In the genomic region with DNA sequence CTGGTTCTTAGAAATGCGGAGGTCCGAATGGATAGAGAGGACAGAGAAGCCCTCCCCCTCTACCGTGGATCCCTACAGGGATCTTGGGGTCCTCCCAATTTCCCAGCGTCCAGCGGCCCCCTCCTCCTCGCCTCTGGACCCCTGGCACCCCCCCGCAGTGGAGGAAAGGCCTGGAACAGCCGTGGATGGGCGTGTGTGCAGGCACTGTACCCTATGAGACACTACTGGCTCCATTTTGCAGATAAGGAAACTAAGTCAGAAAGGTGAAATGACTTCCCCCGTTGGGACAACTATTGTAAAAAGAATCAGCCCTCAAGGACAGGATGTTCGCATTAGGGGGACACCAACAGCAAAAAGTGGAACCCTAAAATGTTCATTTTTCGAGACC, we compare ENCODE assay signal across 8 cellular contexts. TPM values are rescaled to one million over a fixed set of nuclear protein-coding genes. Genes with fewer than 3 reads are reported as not detected.
A peak's percentile ranks its signal among the peaks of the same experiment; 100 is the strongest.
DNase-seq lines count a peak whose midpoint lies in the region; ATAC-seq and TF ChIP-seq lines count a peak whose summit lies in the region.

No MANE protein-coding gene starts in this region.

- H3K79me2 ChIP-seq in GM23248 (ENCODE audit: insufficient read depth) = peaks cover 32% of the 10 kb centered on the region

- H3K36me3 ChIP-seq in GM23248 (ENCODE audit: low read depth) (no peaks in the 10 kb centered on the region), gastroesophageal sphincter (no peaks in the 10 kb centered on the region)

- H3K4me1 Mint-ChIP-seq in activated B cell treated with CpG ODN at 0.5 μM for 24 hours = peaks cover 53% of the 10 kb centered on the region

- H3K27me3 Mint-ChIP-seq in activated B cell treated with CpG ODN at 0.5 μM for 24 hours = no peaks in the 10 kb centered on the region

- 0 out of 2 replicates have a peak, but pooled peaks cover 12% of the 10 kb centered on the region for H4K20me1 ChIP-seq in GM23248 (ENCODE audit: insufficient read depth)

- H3K9me3 Mint-ChIP-seq in activated B cell treated with CpG ODN at 0.5 μM for 24 hours = no peaks in the 10 kb centered on the region

- peak overlapping the region; percentile 82 for H3K27ac Mint-ChIP-seq in activated B cell treated with CpG ODN at 0.5 μM for 24 hours

- H3K9me2 ChIP-seq in GM23248 (ENCODE audit: insufficient read depth) = no peaks in the 10 kb centered on the region

- TF ChIP-seq EP300 in gastroesophageal sphincter (IDR thresholded peaks at IDR 0.05) = no peak

- H3K27ac ChIP-seq in GM23248 (no peak overlapping the region), gastroesophageal sphincter (peak overlapping the region; percentile 92 to 97 (median 96))

- intact Hi-C loops in activated B cell treated with CpG ODN at 0.5 μM for 24 hours (cut with micrococcal nuclease) (loop anchor here (1.0 kb wide), 2 partner anchors 37 to 236 kb away; a partner anchor contains a TSS), posterior cingulate gyrus (cut with DNase I) (loop anchor here (10.0 kb wide), 1 partner anchor 870 kb away; no protein-coding TSS in a partner anchor)

- peaks cover 35% of the 10 kb centered on the region for H3F3A ChIP-seq in GM23248 (ENCODE audit: insufficient read depth)

- no peak for ATAC-seq in activated B cell treated with CpG ODN at 0.5 μM for 24 hours (ENCODE audit: low read depth)
- ATAC-seq in gastroesophageal sphincter = no peak
- no peak for ATAC-seq in GM21576 (IDR thresholded peaks at IDR 0.05; ENCODE audit: unreplicated experiment)
- ATAC-seq in GM21360 (IDR thresholded peaks at IDR 0.05; ENCODE audit: unreplicated experiment) = no peak

- no peak overlapping the region for H3K9ac ChIP-seq in GM23248

- H3K9me3 ChIP-seq in GM23248 (ENCODE audit: low read depth) (no peaks in the 10 kb centered on the region), gastroesophageal sphincter (no peaks in the 10 kb centered on the region)

- H3K4me2 ChIP-seq in GM23248 (ENCODE audit: unreplicated experiment) = peak overlapping the region; percentile 85

- no peaks in the 10 kb centered on the region for H3K27me3 ChIP-seq in GM23248 (replicated peaks; ENCODE audit: insufficient read depth)
- H3K27me3 ChIP-seq in gastroesophageal sphincter = no peaks in the 10 kb centered on the region

- no peak for DNase-seq in GM23248
- no peak for DNase-seq in activated B cell treated with CpG ODN at 0.5 μM for 24 hours
- no peak for DNase-seq in skeletal muscle cell (ENCODE audit: low read depth)
- no peak for DNase-seq in posterior cingulate gyrus
- DNase-seq in RKO (ENCODE audit: low spot score) = no peak

- peak overlapping the region; percentile 79 for H3K4me3 Mint-ChIP-seq in activated B cell treated with CpG ODN at 0.5 μM for 24 hours

- POLR2A ChIA-PET in activated B cell treated with CpG ODN at 0.5 μM for 24 hours (lab: Charles Lee) = no interaction called here

- peak overlapping the region; percentile 91 for H2AFZ ChIP-seq in GM23248

- H3K4me3 ChIP-seq in GM23248 = peak overlapping the region; percentile 70
- H3K4me3 ChIP-seq in gastroesophageal sphincter = peak overlapping the region; percentile 83 to 89
- peak overlapping the region; percentile 58 for H3K4me3 ChIP-seq in skeletal muscle cell (ENCODE audit: low read depth, low read length)

- CTCF ChIA-PET in activated B cell treated with CpG ODN at 0.5 μM for 24 hours (lab: Charles Lee) = interaction anchor here (0.7 to 2.4 kb wide), 2 partner anchors 40 to 44 kb away, joined by 3 to 12 read pairs; no protein-coding TSS in a partner anchor

- TF ChIP-seq POLR2A in gastroesophageal sphincter (IDR thresholded peaks at IDR 0.05) = no peak

- 22% methylated on average over 11 to 12 of the region's 12 CpGs for WGBS in GM23248 (ENCODE audit: low coverage in 1 of 2, low lambda C conversion rate in 2 of 2, missing lambda C conversion rate in 2 of 2), 2 experiments
- WGBS in gastroesophageal sphincter (ENCODE audit: low coverage in 1 of 2), 2 donors = 40 to 49% methylated on average over 2 to 3 of the region's 12 CpGs

- no peak for TF ChIP-seq CTCF in activated B cell treated with CpG ODN at 0.5 μM for 24 hours (IDR thresholded peaks at IDR 0.05)
- TF ChIP-seq CTCF in gastroesophageal sphincter (IDR thresholded peaks at IDR 0.05) = no peak

- no peaks in the 10 kb centered on the region for H3K36me3 Mint-ChIP-seq in activated B cell treated with CpG ODN at 0.5 μM for 24 hours (ENCODE audit: low read depth)

- in situ Hi-C loops in GM23248 (cut with MboI) = no loop called here

- H3K4me1 ChIP-seq in GM23248 (ENCODE audit: insufficient read depth) = peaks cover 40% of the 10 kb centered on the region
- peaks cover 0 to 53% (median 12%) of the 10 kb centered on the region in 3 donors for H3K4me1 ChIP-seq in gastroesophageal sphincter

RNA-seq across cellular contexts. Expression of a gene that starts 0.9 kb away (rescaled TPM):
- 67.8 and 72.6 TPM in 2 replicates for total RNA-seq in GM23248 (2014; rRNA removed; shearing (Covaris generic))
- 56.8 and 59.7 TPM in 2 replicates for polyA plus RNA-seq in GM23248 (2016; fragmentation: Nextera tagmentation; extraction: Ambion mirVana)
- total RNA-seq in activated B cell treated with CpG ODN at 0.5 μM for 24 hours (50.7 and 52.2 TPM in 2 replicates), gastroesophageal sphincter (10 to 100 TPM; 45.1 to 95.4 (median 58.7) TPM)
